Comparison of ENCODE assay signal across 1 cellular context in the genomic region with DNA sequence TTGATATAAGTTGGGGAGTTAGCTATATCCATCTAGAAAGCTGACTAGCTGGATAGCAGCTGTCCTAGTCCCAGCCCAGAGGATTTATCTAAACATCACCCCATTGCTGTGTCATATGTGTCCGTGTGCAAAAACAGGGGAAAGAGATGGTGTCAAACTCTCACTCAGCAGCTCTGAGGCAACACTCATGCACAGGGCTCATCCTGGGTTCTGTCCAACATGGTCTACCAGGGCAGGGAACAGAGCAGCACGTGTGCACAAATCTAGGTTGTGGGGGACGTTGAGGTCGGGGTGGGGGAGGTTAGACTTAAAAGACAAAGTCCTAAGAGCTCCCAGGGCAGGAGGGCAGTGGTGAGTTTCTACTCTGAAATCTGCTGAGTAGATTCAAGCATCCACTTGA.
TF ChIP-seq lines count a peak whose summit lies in the region.

No MANE protein-coding gene starts in this region.

TF ChIP-seq in HEK293, 187 proteins besides CTCF, POLR2A, EP300 and RAD21 (continued from another document):
- TF ChIP-seq, protein P1, sequence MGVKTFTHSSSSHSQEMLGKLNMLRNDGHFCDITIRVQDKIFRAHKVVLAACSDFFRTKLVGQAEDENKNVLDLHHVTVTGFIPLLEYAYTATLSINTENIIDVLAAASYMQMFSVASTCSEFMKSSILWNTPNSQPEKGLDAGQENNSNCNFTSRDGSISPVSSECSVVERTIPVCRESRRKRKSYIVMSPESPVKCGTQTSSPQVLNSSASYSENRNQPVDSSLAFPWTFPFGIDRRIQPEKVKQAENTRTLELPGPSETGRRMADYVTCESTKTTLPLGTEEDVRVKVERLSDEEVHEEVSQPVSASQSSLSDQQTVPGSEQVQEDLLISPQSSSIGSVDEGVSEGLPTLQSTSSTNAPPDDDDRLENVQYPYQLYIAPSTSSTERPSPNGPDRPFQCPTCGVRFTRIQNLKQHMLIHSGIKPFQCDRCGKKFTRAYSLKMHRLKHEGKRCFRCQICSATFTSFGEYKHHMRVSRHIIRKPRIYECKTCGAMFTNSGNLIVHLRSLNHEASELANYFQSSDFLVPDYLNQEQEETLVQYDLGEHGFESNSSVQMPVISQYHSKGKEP (tag by site-specific recombination; IDR thresholded peaks at IDR 0.05): no peak
- TF ChIP-seq YY1 (tag by site-specific recombination; IDR thresholded peaks at IDR 0.05) (no peak), MYNN (tag by site-specific recombination; IDR thresholded peaks at IDR 0.05; ENCODE audit: borderline replicate concordance) (no peak), ZNF362 (tag by site-specific recombination; IDR thresholded peaks at IDR 0.05) (no peak)
